ENCODE assay signal across 26 cellular contexts in the genomic region with DNA sequence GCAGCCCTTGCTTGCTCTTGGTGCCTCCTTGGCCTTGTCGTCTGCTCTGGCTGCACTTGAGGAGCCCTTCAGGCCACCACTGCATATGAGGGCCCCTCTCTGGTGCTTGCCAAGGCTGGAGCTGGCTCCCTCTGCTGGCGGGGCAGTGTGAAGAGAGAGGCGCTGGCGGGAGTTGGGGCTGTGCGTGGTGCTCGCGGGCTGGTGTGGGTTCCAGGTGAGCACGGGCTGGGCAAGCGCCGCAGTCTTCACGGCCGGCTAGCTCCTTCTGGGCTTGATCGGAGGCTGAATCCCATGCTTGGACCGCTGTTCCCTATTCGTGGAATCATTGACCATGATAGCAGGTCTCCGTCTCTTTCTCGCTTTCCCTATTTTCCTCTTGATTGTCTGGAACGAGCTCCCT. TPM values are rescaled to one million over a fixed set of nuclear protein-coding genes. Genes with fewer than 3 reads are reported as not detected.
DNase-seq lines count a peak whose midpoint lies in the region; ATAC-seq, FAIRE-seq and TF ChIP-seq lines count a peak whose summit lies in the region.
"Had no signal": no experiment of that assay in that cellular context is flagged by ENCODE, and none has a peak within 500 bp of the region (broad histone marks: within the 10 kb centered on the region; RNA-seq: fewer than 3 reads in every experiment).

No MANE protein-coding gene starts in this region.

- intact Hi-C loops in Right ventricle myocardium inferior (cut with DNase I) (no loop called here), Right ventricle myocardium superior (cut with DNase I) (no loop called here), aorta (cut with DNase I) (no loop called here), kidney (cut with DNase I) (no loop called here)

- DNase-seq in Right ventricle myocardium inferior (ENCODE audit: missing footprints) = peak; percentile 37
- no peak for DNase-seq in Right ventricle myocardium superior
- no peak for DNase-seq in NB4 (ENCODE audit: low read depth)
- DNase-seq in foreskin keratinocyte = no peak
- DNase-seq in aorta = no peak
- DNase-seq in GM12891 (ENCODE audit: insufficient read length, low spot score) = no peak
- no peak for DNase-seq in kidney
- DNase-seq: Calu3; DMS153; EL; GDM1; KBM-7; MG63; NCI-H2029; NCI-H446 treated with DMSO at 0.1 percent for 48 hours; NCI-H526; NCI-H82; NK-92 treated with Interleukin-12 subunit alpha and Interleukin-12 subunit beta, amount 100 ng/mL, for 24 hours; PC-9; RPMI8226; SIG-M5 had no signal

- no peaks in the 10 kb centered on the region for H3K36me3 ChIP-seq in aorta (ENCODE audit: control insufficient read depth in 1 of 2, insufficient read depth in 2 of 2, low read length in 1 of 2)
- no peaks in the 10 kb centered on the region for H3K36me3 ChIP-seq in kidney (ENCODE audit: control insufficient read depth in 1 of 2, insufficient read depth in 2 of 2, low read length in 2 of 2)
- H3K36me3 ChIP-seq: MG63 had no signal

- H3K9me3 ChIP-seq in aorta (ENCODE audit: control insufficient read depth, low read length) = no peaks in the 10 kb centered on the region
- no peaks in the 10 kb centered on the region for H3K9me3 ChIP-seq in kidney (ENCODE audit: control insufficient read depth in 1 of 2, low read length in 2 of 2)

- no peak overlapping the region for H3K27ac ChIP-seq in foreskin keratinocyte
- no peak overlapping the region for H3K27ac ChIP-seq in aorta (ENCODE audit: low read depth in 1 of 2, low read length in 2 of 2)
- no peak overlapping the region for H3K27ac ChIP-seq in kidney (ENCODE audit: low read depth in 2 of 2, low read length in 2 of 2)
- H3K27ac ChIP-seq: PC-9, SK-N-MC had no signal

- no peak for ATAC-seq in Right ventricle myocardium inferior
- ATAC-seq in Right ventricle myocardium superior (ENCODE audit: poor library complexity) = no peak
- ATAC-seq in foreskin keratinocyte = no peak
- peak; percentile 50 for ATAC-seq in aorta (ENCODE audit: low FRiP score)
- no peak for ATAC-seq in HG02642 (IDR thresholded peaks at IDR 0.05; ENCODE audit: poor library complexity, unreplicated experiment)

- TF ChIP-seq POLR2A in NB4 (IDR thresholded peaks at IDR 0.05; ENCODE audit: extremely low read depth, insufficient read length) (no peak), GM12891 (IDR thresholded peaks at IDR 0.05; ENCODE audit: low read depth, low read length) (no peak)

- H3K27me3 ChIP-seq in foreskin keratinocyte (no peaks in the 10 kb centered on the region), aorta (ENCODE audit: control insufficient read depth in 1 of 2, insufficient read depth in 2 of 2, low read length in 1 of 2) (no peaks in the 10 kb centered on the region)
- H3K27me3 ChIP-seq: MG63 had no signal

- H3K4me3 ChIP-seq in NB4 (ENCODE audit: low read depth, low read length) = no peak overlapping the region
- H3K4me3 ChIP-seq in aorta (ENCODE audit: low read length in 2 of 2) = no peak overlapping the region
- no peak overlapping the region for H3K4me3 ChIP-seq in kidney (ENCODE audit: low read length in 2 of 2)
- H3K4me3 ChIP-seq: MG63, PC-9, SK-N-MC had no signal

- H3K4me1 ChIP-seq in foreskin keratinocyte (no peaks in the 10 kb centered on the region), aorta (ENCODE audit: control insufficient read depth in 1 of 2, insufficient read depth in 2 of 2, low read length in 2 of 2) (no peaks in the 10 kb centered on the region), kidney (ENCODE audit: control insufficient read depth in 1 of 2, insufficient read depth in 1 of 2, low read depth in 1 of 2, low read length in 2 of 2) (no peaks in the 10 kb centered on the region)

- H3K9ac ChIP-seq in kidney (ENCODE audit: low read length in 2 of 2) = no peak overlapping the region

- no peak for FAIRE-seq in GM12891 (lab: Jason Lieb, UNC)
- no peak for FAIRE-seq in kidney (lab: Jason Lieb, UNC)
- FAIRE-seq: GM12892, GM19239, H1 had no signal

- WGBS in aorta, 2 donors = 93 to 94% methylated on average over 18 of the region's 18 CpGs

- TF ChIP-seq CTCF in NB4 (IDR thresholded peaks at IDR 0.05; ENCODE audit: low read depth, low read length) (peak; percentile 9), foreskin keratinocyte (conservative IDR thresholded peaks at IDR 0.05) (peak; percentile 3), kidney (IDR thresholded peaks at IDR 0.05; ENCODE audit: borderline replicate concordance, extremely low read depth, insufficient read depth) (no peak)

TF ChIP-seq in GM12891, 5 proteins besides CTCF, POLR2A, EP300 and RAD21:
- TF ChIP-seq POLR2AphosphoS5 (IDR thresholded peaks at IDR 0.05; ENCODE audit: low read depth, low read length) = no peak
- TF ChIP-seq POU2F2 (IDR thresholded peaks at IDR 0.05; ENCODE audit: low read depth, low read length) = no peak
- no peak for TF ChIP-seq TAF1 (IDR thresholded peaks at IDR 0.05; ENCODE audit: low read depth, low read length)
- TF ChIP-seq PAX5 (IDR thresholded peaks at IDR 0.05; ENCODE audit: insufficient read depth, low read length, severe bottlenecking) = no peak
- no peak for TF ChIP-seq SPI1 (IDR thresholded peaks at IDR 0.05; ENCODE audit: low read depth, low read length)

RNA-seq across cellular contexts. Expression of gene XRCC4, which starts 56.5 kb away (rescaled TPM):
- total RNA-seq in Right ventricle myocardium inferior = 7.9 TPM
- total RNA-seq in Right ventricle myocardium superior = 4.8 TPM
- total RNA-seq in foreskin keratinocyte = 11.1 and 12.2 TPM in 2 replicates
- polyA plus RNA-seq in foreskin keratinocyte = 8.6 and 10.2 TPM in 2 replicates
- total RNA-seq in aorta = 10 to 100 TPM in 1 of 2 donors, 1 to 10 TPM in 1; 9.9 to 10.7 TPM
- 10 to 100 TPM; 12.8 to 19.0 TPM for polyA plus RNA-seq in aorta
- 15.7 TPM for polyA plus RNA-seq in GM12891 (2012; ENCODE audit: low read depth, missing spikeins)
- total RNA-seq in kidney = 9.4 TPM
- 8.5 TPM for polyA plus RNA-seq in kidney (ENCODE audit: insufficient read depth, low read depth, low replicate concordance)

RNA-seq across cellular contexts. Expression of gene TMEM167A, which starts 56.6 kb away (rescaled TPM):
- total RNA-seq in Right ventricle myocardium inferior (53.9 TPM), Right ventricle myocardium superior (39.9 TPM), foreskin keratinocyte (58.3 and 61.5 TPM in 2 replicates), aorta (10 to 100 TPM; 77.4 to 80.9 TPM), kidney (82.0 TPM)
- polyA plus RNA-seq in foreskin keratinocyte (68.1 and 77.5 TPM in 2 replicates), aorta (10 to 100 TPM; 53.5 to 62.7 TPM), kidney (ENCODE audit: insufficient read depth, low read depth, low replicate concordance) (55.3 TPM)
- 32.2 TPM for polyA plus RNA-seq in GM12891 (2012; ENCODE audit: low read depth, missing spikeins)
